ENCODE assay signal across 9 cellular contexts in genomic region chr22:36419912-36420882, GRCh38. TPM values are rescaled to one million over a fixed set of nuclear protein-coding genes. Genes with fewer than 3 reads are reported as not detected.
DNase-seq lines count a peak whose midpoint lies in the region; ATAC-seq, FAIRE-seq and TF ChIP-seq lines count a peak whose summit lies in the region.
"Had no signal": no experiment of that assay in that cellular context is flagged by ENCODE, and none has a peak within 500 bp of the region (broad histone marks: within the 10 kb centered on the region; RNA-seq: fewer than 3 reads in every experiment).

No MANE protein-coding gene starts in this region.

- no peaks in the 10 kb centered on the region for H3K9me3 Mint-ChIP-seq in activated CD8-positive, alpha-beta T cell treated with anti-CD3 and anti-CD28 coated beads, Interleukin-2, amount 10 ng/mL, durations not matched to agents 7 days and 5 days (ENCODE audit: insufficient read depth)

- H2BK5ac ChIP-seq in trophoblast cell (ENCODE audit: low read depth, low read length, poor library complexity): no peak overlapping the region

- H3K9me3 ChIP-seq in AG04450 (ENCODE audit: control insufficient read depth, insufficient read depth, low read length): no peaks in the 10 kb centered on the region
- H3K9me3 ChIP-seq in right cardiac atrium (ENCODE audit: control insufficient read depth, low read length): no peaks in the 10 kb centered on the region
- H3K9me3 ChIP-seq in trophoblast cell (ENCODE audit: insufficient read depth, low read depth, low read length): no peaks in the 10 kb centered on the region

- CTCF ChIA-PET in AG04450 (lab: Charles Lee): interaction anchor here (0.7 to 0.9 kb wide), 3 partner anchors 50 to 180 kb away, joined by 4 to 8 read pairs (median 4); no protein-coding TSS in a partner anchor
- CTCF ChIA-PET in activated CD8-positive, alpha-beta T cell treated with anti-CD3 and anti-CD28 coated beads, Interleukin-2, amount 10 ng/mL, durations not matched to agents 7 days and 5 days (lab: Charles Lee): interaction anchor here (1.0 to 1.6 kb wide), 3 partner anchors 12 to 35 kb away, joined by 3 read pairs; no protein-coding TSS in a partner anchor

- H3K4me1 ChIP-seq in right cardiac atrium (ENCODE audit: control insufficient read depth, insufficient read depth, low read length): peaks cover 3% of the 10 kb centered on the region
- H3K4me1 ChIP-seq in trophoblast cell (ENCODE audit: control insufficient read depth in 1 of 2, insufficient read depth in 2 of 2, low read length in 2 of 2): peaks cover 12 to 13% of the 10 kb centered on the region in 2 experiments

- H3K27me3 ChIP-seq in AG04450 (ENCODE audit: control insufficient read depth, insufficient read depth, low read length) (no peaks in the 10 kb centered on the region), right cardiac atrium (ENCODE audit: control insufficient read depth, insufficient read depth) (no peaks in the 10 kb centered on the region), trophoblast cell (ENCODE audit: insufficient read depth, low read length) (no peaks in the 10 kb centered on the region)

- peaks cover 9% of the 10 kb centered on the region for H3K79me1 ChIP-seq in trophoblast cell (ENCODE audit: low read length)

- H2AK5ac ChIP-seq in trophoblast cell (ENCODE audit: low read length): no peak overlapping the region

- H3K27ac Mint-ChIP-seq in activated CD8-positive, alpha-beta T cell treated with anti-CD3 and anti-CD28 coated beads, Interleukin-2, amount 10 ng/mL, durations not matched to agents 7 days and 5 days: no peak overlapping the region
- H3K27ac Mint-ChIP-seq: activated naive CD8-positive, alpha-beta T cell had no signal

- H3K27ac ChIP-seq in AG04450 (ENCODE audit: low read depth, low read length) (peak overlapping the region; percentile 87), right cardiac atrium (ENCODE audit: low read length) (peak overlapping the region; percentile 70), trophoblast cell (ENCODE audit: low read depth, low read length) (peak overlapping the region; percentile 38)

- H3K18ac ChIP-seq in trophoblast cell (ENCODE audit: low read length): no peak overlapping the region

- peak overlapping the region; percentile 26 for H4K91ac ChIP-seq in trophoblast cell (ENCODE audit: low read depth, low read length)

- peak overlapping the region; percentile 64 for H2BK120ac ChIP-seq in trophoblast cell (ENCODE audit: insufficient read depth, low read length, poor library complexity)

- no peak overlapping the region for H3K9ac ChIP-seq in trophoblast cell (ENCODE audit: low read length)

- H4K8ac ChIP-seq in trophoblast cell (ENCODE audit: low read depth, low read length): no peak overlapping the region

- TF ChIP-seq CTCF in AG04450 (IDR thresholded peaks at IDR 0.05; ENCODE audit: low read depth, low read length): no peak

- peaks cover 47% of the 10 kb centered on the region for H3K4me1 Mint-ChIP-seq in activated CD8-positive, alpha-beta T cell treated with anti-CD3 and anti-CD28 coated beads, Interleukin-2, amount 10 ng/mL, durations not matched to agents 7 days and 5 days (ENCODE audit: low read depth)

- no peaks in the 10 kb centered on the region for H3K79me2 ChIP-seq in trophoblast cell (ENCODE audit: control insufficient read depth, insufficient read depth, low read length, poor library complexity)

- no peak overlapping the region for H3K4me2 ChIP-seq in trophoblast cell (ENCODE audit: low read length)

- peak overlapping the region; percentile 49 for H3K4me3 Mint-ChIP-seq in activated CD8-positive, alpha-beta T cell treated with anti-CD3 and anti-CD28 coated beads, Interleukin-2, amount 10 ng/mL, durations not matched to agents 7 days and 5 days

- WGBS in right cardiac atrium: 62% methylated on average over 21 of the region's 21 CpGs
- WGBS in trophoblast cell (ENCODE audit: extremely low coverage, insufficient coverage, insufficient read length): no CpG with 5 or more reads among the region's 21 CpGs

- POLR2A ChIA-PET in AG04450 (lab: Yijun Ruan, JAX): interaction anchor here (0.6 to 2.2 kb wide), 8 partner anchors 11 to 105 kb away, joined by 3 to 15 read pairs (median 4); partner anchors contain the start of gene MYH9
- POLR2A ChIA-PET in activated CD8-positive, alpha-beta T cell treated with anti-CD3 and anti-CD28 coated beads, Interleukin-2, amount 10 ng/mL, durations not matched to agents 7 days and 5 days (lab: Charles Lee): interaction anchor here (1.0 to 1.1 kb wide), 2 partner anchors 9 to 14 kb away, joined by 3 read pairs; no protein-coding TSS in a partner anchor

- DNase-seq in AG04450 (ENCODE audit: low read depth, low spot score): no peak
- no peak for DNase-seq in activated CD8-positive, alpha-beta T cell treated with anti-CD3 and anti-CD28 coated beads, Interleukin-2, amount 10 ng/mL, durations not matched to agents 7 days and 5 days
- peak in 2 of 3 donors; percentile 27 to 56 for DNase-seq in right cardiac atrium
- DNase-seq in trophoblast cell: peak in 1 of 2 donors; percentile 40
- no peak for DNase-seq in urothelium cell line (ENCODE audit: low spot score)
- DNase-seq in activated CD4-positive, alpha-beta T cell treated with anti-CD3 and anti-CD28 coated beads for 48 hours: no peak

- intact Hi-C loops in right cardiac atrium (cut with DNase I): no loop called here

- H3K4me3 ChIP-seq in AG04450 (ENCODE audit: low read depth, low read length) (no peak overlapping the region), right cardiac atrium (ENCODE audit: low read length) (no peak overlapping the region), trophoblast cell (ENCODE audit: low read depth, low read length) (no peak overlapping the region)

- no peak overlapping the region for H3K14ac ChIP-seq in trophoblast cell (ENCODE audit: low read length)

- no peaks in the 10 kb centered on the region for H3K36me3 Mint-ChIP-seq in activated CD8-positive, alpha-beta T cell treated with anti-CD3 and anti-CD28 coated beads, Interleukin-2, amount 10 ng/mL, durations not matched to agents 7 days and 5 days (ENCODE audit: low read depth)
- H3K36me3 Mint-ChIP-seq: activated naive CD8-positive, alpha-beta T cell had no signal

- no peak overlapping the region for H3K4ac ChIP-seq in trophoblast cell (ENCODE audit: low read depth, low read length)

- no peak overlapping the region for H4K12ac ChIP-seq in trophoblast cell (ENCODE audit: low read depth, low read length)

- ATAC-seq in activated CD8-positive, alpha-beta T cell treated with anti-CD3 and anti-CD28 coated beads, Interleukin-2, amount 10 ng/mL, durations not matched to agents 7 days and 5 days: no peak
- peak; percentile 37 to 47 for ATAC-seq in right cardiac atrium
- ATAC-seq in HG03097 (IDR thresholded peaks at IDR 0.05; ENCODE audit: low FRiP score, unreplicated experiment): no peak
- ATAC-seq in HG02798 (IDR thresholded peaks at IDR 0.05; ENCODE audit: poor library complexity, unreplicated experiment): no peak

- H3K36me3 ChIP-seq in trophoblast cell (ENCODE audit: control insufficient read depth in 1 of 2, insufficient read depth in 2 of 2, low read length in 2 of 2): no peaks in the 10 kb centered on the region

- no peak overlapping the region for H3K23ac ChIP-seq in trophoblast cell (ENCODE audit: low read length)

- FAIRE-seq in urothelium cell line (lab: Jason Lieb, UNC): no peak

- H2BK12ac ChIP-seq in trophoblast cell (ENCODE audit: low read length): peak overlapping the region; percentile 1

- no peaks in the 10 kb centered on the region for H3K27me3 Mint-ChIP-seq in activated CD8-positive, alpha-beta T cell treated with anti-CD3 and anti-CD28 coated beads, Interleukin-2, amount 10 ng/mL, durations not matched to agents 7 days and 5 days (ENCODE audit: low read depth)
- H3K27me3 Mint-ChIP-seq: activated naive CD8-positive, alpha-beta T cell had no signal

- no peak overlapping the region for H2AFZ ChIP-seq in trophoblast cell (ENCODE audit: insufficient read depth, low read length, poor library complexity)

RNA-seq across cellular contexts. Expression of gene MYH9, which starts 32.4 kb away (rescaled TPM):
- 338 and 432 TPM in 2 replicates for polyA plus RNA-seq in AG04450 (2011; rRNA removed)
- 1,487 and 1,729 TPM in 2 replicates for polyA minus RNA-seq in AG04450 (2011; rRNA and poly(A)+ RNA removed)
- total RNA-seq in activated CD8-positive, alpha-beta T cell treated with anti-CD3 and anti-CD28 coated beads, Interleukin-2, amount 10 ng/mL, durations not matched to agents 7 days and 5 days: 100 to 1,000 TPM; 857 to 883 TPM
- 100 to 1,000 TPM; 140 to 224 (median 163) TPM for total RNA-seq in right cardiac atrium
- 92.5 TPM for polyA plus RNA-seq in right cardiac atrium
- 280 and 288 TPM in 2 replicates for polyA plus RNA-seq in trophoblast cell (2013)

Comparison
In these comparisons a context has a peak if more than half of its experiments do, and no peak if none do; other contexts are left out.
1. DNase-seq: peak in right cardiac atrium (2 of 3); none in AG04450 (single experiment), activated CD8-positive, alpha-beta T cell treated with anti-CD3 and anti-CD28 coated beads, Interleukin-2, amount 10 ng/mL, durations not matched to agents 7 days and 5 days (single experiment), urothelium cell line (single experiment) and activated CD4-positive, alpha-beta T cell treated with anti-CD3 and anti-CD28 coated beads for 48 hours (single experiment).
2. ATAC-seq: peak in right cardiac atrium (2 of 2); none in activated CD8-positive, alpha-beta T cell treated with anti-CD3 and anti-CD28 coated beads, Interleukin-2, amount 10 ng/mL, durations not matched to agents 7 days and 5 days (single experiment), HG03097 (single experiment) and HG02798 (single experiment).
3. Peak in every context shown above with its lines, with median percentiles within 50 percentile points of each other: H3K27ac ChIP-seq.